Comparison of ENCODE assay signal across 15 cellular contexts in the genomic region with DNA sequence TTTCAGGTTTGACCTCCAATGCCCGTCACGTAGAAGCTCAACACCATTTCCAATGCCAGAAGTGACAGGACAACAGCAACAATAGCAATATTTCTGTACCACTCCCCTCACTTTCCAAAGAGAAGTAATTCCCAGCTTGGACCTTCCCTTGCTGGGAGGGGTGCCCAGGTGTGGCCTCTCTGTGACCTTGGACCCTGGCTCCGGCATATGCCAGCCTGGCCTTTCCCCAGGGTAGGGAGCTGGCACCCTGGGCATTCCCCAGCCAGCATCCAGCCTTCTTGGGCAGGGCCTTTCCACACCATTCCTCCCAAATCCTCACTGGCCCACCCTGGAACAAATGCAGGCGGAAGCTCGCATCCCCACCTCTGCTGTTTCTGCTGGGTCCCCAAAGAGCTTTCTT. TPM values are rescaled to one million over a fixed set of nuclear protein-coding genes. Genes with fewer than 3 reads are reported as not detected.
"Had no signal": no experiment of that assay in that cellular context is flagged by ENCODE, and none has a peak within 500 bp of the region (broad histone marks: within the 10 kb centered on the region; RNA-seq: fewer than 3 reads in every experiment).

No MANE protein-coding gene starts in this region.

RNA-seq across cellular contexts. Expression of a gene that starts 37.1 kb away (rescaled TPM):
- total RNA-seq: activated B cell treated with CpG ODN at 0.5 μM for 24 hours; activated CD4-positive, alpha-beta memory T cell treated with anti-CD3 and anti-CD28 coated beads for 36 hours; activated CD4-positive, alpha-beta T cell treated with anti-CD3 and anti-CD28 coated beads for 36 hours; activated CD4-positive, alpha-beta T cell treated with anti-CD3 and anti-CD28 coated beads, Interleukin-2, amount 10 ng/mL, durations not matched to agents 24 days and 14 days; activated CD8-positive, alpha-beta memory T cell treated with anti-CD3 and anti-CD28 coated beads for 36 hours; activated CD8-positive, alpha-beta T cell treated with anti-CD3 and anti-CD28 coated beads for 36 hours; activated CD8-positive, alpha-beta T cell treated with anti-CD3 and anti-CD28 coated beads, Interleukin-2, amount 10 ng/mL, durations not matched to agents 7 days and 5 days; T-cell; T-helper 17 cell; WTC11 had no signal

RNA-seq across cellular contexts. Expression of a gene that starts 53.1 kb away (rescaled TPM):
- total RNA-seq: activated B cell treated with CpG ODN at 0.5 μM for 24 hours; activated CD4-positive, alpha-beta memory T cell treated with anti-CD3 and anti-CD28 coated beads for 36 hours; activated CD4-positive, alpha-beta memory T cell treated with anti-CD3 and anti-CD28 coated beads, Interleukin-2, amount 10 ng/mL, durations not matched to agents 7 days and 5 days; activated CD4-positive, alpha-beta T cell treated with anti-CD3 and anti-CD28 coated beads for 36 hours; activated CD4-positive, alpha-beta T cell treated with anti-CD3 and anti-CD28 coated beads, Interleukin-2, amount 10 ng/mL, durations not matched to agents 24 days and 14 days; activated CD4-positive, alpha-beta T cell treated with anti-CD3 and anti-CD28 coated beads, Interleukin-2, amount 10 ng/mL, durations not matched to agents 7 days and 5 days; activated CD8-positive, alpha-beta memory T cell treated with anti-CD3 and anti-CD28 coated beads for 36 hours; activated CD8-positive, alpha-beta memory T cell treated with anti-CD3 and anti-CD28 coated beads, Interleukin-2, amount 10 ng/mL, durations not matched to agents 7 days and 5 days; activated CD8-positive, alpha-beta T cell treated with anti-CD3 and anti-CD28 coated beads for 36 hours; activated CD8-positive, alpha-beta T cell treated with anti-CD3 and anti-CD28 coated beads, Interleukin-2, amount 10 ng/mL, durations not matched to agents 7 days and 5 days; T-cell; T-helper 1 cell treated with Interleukin-12 subunit alpha and Interleukin-12 subunit beta and Interleukin-4 antibody, amounts not matched to agents 30 ng/mL and 1 ng/mL, for 36 hours; T-helper 17 cell; T-helper 2 cell treated with Interferon-gamma antibody and Interleukin-4, amounts not matched to agents 100 ng/mL and 5 ng/mL, for 36 hours; WTC11 had no signal
